ENCODE assay signal across 2 cellular contexts in the genomic region with DNA sequence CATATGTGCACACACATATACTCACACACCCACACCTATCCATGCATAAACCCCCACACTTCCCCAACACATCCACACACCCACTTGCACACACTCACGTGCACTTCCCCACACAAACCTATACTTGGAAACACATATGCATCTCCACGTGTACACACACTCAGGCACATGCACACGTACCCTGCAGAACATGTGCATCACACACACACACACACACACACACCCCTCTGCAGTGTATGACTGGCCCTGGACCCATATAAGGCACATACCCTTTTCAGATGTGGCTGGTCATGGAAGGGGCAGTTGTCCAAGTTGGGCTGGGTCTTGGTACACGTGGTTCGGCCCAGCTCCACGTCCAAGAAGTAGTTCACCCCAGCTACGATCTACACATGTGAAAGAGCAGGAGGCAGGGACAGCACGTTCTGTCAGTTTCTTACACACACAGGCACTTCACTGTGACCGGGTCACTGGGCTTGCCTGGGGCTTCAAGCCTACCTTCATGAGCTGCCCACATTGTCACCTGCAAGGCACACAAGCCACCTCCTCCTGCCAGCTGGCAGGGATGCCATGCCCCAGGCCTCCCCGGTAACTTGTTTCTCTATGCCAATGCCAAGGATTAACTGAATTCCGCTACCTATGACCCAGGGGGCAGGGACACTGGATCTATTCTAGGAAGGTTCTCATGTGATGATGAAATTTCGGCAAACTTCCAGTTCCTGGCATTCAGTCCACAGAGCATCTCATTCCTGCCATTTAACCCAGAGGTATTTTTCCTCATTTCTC.
A peak's percentile ranks its signal among the peaks of the same experiment; 100 is the strongest.
TF ChIP-seq lines count a peak whose summit lies in the region.

No MANE protein-coding gene starts in this region.

TF ChIP-seq in H1, 55 proteins besides CTCF, POLR2A, EP300 and RAD21 (continues in another document):
- TF ChIP-seq, protein P1, sequence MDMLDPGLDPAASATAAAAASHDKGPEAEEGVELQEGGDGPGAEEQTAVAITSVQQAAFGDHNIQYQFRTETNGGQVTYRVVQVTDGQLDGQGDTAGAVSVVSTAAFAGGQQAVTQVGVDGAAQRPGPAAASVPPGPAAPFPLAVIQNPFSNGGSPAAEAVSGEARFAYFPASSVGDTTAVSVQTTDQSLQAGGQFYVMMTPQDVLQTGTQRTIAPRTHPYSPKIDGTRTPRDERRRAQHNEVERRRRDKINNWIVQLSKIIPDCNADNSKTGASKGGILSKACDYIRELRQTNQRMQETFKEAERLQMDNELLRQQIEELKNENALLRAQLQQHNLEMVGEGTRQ (IDR thresholded peaks at IDR 0.05; ENCODE audit: low read length), result no peak
- TF ChIP-seq SUZ12 (IDR thresholded peaks at IDR 0.05; ENCODE audit: low read length) (no peak), SP2 (IDR thresholded peaks at IDR 0.05; ENCODE audit: low read length) (no peak), JUN (IDR thresholded peaks at IDR 0.05; ENCODE audit: low read depth, low read length) (no peak), TEAD4 (IDR thresholded peaks at IDR 0.05; ENCODE audit: low read depth, low read length) (no peak), KDM4A (IDR thresholded peaks at IDR 0.05; ENCODE audit: low read depth, low read length, severe bottlenecking) (no peak), RBBP5 (IDR thresholded peaks at IDR 0.05; ENCODE audit: borderline replicate concordance, low read depth, low read length) (no peak), CEBPB (IDR thresholded peaks at IDR 0.05; ENCODE audit: low read depth, low read length) (no peak), ASH2L (IDR thresholded peaks at IDR 0.05; ENCODE audit: low read length) (no peak), NANOG (IDR thresholded peaks at IDR 0.05; ENCODE audit: insufficient read depth, low read depth, low read length, poor library complexity, severe bottlenecking) (no peak), SAP30 (IDR thresholded peaks at IDR 0.05; ENCODE audit: insufficient read depth, insufficient replicate concordance, low read length) (no peak)
- TF ChIP-seq, protein P2, sequence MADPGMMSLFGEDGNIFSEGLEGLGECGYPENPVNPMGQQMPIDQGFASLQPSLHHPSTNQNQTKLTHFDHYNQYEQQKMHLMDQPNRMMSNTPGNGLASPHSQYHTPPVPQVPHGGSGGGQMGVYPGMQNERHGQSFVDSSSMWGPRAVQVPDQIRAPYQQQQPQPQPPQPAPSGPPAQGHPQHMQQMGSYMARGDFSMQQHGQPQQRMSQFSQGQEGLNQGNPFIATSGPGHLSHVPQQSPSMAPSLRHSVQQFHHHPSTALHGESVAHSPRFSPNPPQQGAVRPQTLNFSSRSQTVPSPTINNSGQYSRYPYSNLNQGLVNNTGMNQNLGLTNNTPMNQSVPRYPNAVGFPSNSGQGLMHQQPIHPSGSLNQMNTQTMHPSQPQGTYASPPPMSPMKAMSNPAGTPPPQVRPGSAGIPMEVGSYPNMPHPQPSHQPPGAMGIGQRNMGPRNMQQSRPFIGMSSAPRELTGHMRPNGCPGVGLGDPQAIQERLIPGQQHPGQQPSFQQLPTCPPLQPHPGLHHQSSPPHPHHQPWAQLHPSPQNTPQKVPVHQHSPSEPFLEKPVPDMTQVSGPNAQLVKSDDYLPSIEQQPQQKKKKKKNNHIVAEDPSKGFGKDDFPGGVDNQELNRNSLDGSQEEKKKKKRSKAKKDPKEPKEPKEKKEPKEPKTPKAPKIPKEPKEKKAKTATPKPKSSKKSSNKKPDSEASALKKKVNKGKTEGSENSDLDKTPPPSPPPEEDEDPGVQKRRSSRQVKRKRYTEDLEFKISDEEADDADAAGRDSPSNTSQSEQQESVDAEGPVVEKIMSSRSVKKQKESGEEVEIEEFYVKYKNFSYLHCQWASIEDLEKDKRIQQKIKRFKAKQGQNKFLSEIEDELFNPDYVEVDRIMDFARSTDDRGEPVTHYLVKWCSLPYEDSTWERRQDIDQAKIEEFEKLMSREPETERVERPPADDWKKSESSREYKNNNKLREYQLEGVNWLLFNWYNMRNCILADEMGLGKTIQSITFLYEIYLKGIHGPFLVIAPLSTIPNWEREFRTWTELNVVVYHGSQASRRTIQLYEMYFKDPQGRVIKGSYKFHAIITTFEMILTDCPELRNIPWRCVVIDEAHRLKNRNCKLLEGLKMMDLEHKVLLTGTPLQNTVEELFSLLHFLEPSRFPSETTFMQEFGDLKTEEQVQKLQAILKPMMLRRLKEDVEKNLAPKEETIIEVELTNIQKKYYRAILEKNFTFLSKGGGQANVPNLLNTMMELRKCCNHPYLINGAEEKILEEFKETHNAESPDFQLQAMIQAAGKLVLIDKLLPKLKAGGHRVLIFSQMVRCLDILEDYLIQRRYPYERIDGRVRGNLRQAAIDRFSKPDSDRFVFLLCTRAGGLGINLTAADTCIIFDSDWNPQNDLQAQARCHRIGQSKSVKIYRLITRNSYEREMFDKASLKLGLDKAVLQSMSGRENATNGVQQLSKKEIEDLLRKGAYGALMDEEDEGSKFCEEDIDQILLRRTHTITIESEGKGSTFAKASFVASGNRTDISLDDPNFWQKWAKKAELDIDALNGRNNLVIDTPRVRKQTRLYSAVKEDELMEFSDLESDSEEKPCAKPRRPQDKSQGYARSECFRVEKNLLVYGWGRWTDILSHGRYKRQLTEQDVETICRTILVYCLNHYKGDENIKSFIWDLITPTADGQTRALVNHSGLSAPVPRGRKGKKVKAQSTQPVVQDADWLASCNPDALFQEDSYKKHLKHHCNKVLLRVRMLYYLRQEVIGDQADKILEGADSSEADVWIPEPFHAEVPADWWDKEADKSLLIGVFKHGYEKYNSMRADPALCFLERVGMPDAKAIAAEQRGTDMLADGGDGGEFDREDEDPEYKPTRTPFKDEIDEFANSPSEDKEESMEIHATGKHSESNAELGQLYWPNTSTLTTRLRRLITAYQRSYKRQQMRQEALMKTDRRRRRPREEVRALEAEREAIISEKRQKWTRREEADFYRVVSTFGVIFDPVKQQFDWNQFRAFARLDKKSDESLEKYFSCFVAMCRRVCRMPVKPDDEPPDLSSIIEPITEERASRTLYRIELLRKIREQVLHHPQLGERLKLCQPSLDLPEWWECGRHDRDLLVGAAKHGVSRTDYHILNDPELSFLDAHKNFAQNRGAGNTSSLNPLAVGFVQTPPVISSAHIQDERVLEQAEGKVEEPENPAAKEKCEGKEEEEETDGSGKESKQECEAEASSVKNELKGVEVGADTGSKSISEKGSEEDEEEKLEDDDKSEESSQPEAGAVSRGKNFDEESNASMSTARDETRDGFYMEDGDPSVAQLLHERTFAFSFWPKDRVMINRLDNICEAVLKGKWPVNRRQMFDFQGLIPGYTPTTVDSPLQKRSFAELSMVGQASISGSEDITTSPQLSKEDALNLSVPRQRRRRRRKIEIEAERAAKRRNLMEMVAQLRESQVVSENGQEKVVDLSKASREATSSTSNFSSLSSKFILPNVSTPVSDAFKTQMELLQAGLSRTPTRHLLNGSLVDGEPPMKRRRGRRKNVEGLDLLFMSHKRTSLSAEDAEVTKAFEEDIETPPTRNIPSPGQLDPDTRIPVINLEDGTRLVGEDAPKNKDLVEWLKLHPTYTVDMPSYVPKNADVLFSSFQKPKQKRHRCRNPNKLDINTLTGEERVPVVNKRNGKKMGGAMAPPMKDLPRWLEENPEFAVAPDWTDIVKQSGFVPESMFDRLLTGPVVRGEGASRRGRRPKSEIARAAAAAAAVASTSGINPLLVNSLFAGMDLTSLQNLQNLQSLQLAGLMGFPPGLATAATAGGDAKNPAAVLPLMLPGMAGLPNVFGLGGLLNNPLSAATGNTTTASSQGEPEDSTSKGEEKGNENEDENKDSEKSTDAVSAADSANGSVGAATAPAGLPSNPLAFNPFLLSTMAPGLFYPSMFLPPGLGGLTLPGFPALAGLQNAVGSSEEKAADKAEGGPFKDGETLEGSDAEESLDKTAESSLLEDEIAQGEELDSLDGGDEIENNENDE (IDR thresholded peaks at IDR 0.05; ENCODE audit: insufficient replicate concordance, low read length), result no peak
- TF ChIP-seq, protein P3, sequence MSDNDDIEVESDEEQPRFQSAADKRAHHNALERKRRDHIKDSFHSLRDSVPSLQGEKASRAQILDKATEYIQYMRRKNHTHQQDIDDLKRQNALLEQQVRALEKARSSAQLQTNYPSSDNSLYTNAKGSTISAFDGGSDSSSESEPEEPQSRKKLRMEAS (IDR thresholded peaks at IDR 0.05), result no peak

TF ChIP-seq in HepG2, 621 proteins besides CTCF, POLR2A, EP300 and RAD21 (continues in another document):
- TF ChIP-seq FOXK2 (IDR thresholded peaks at IDR 0.05) (no peak), ZKSCAN8 (CRISPR knock-in tag; IDR thresholded peaks at IDR 0.05; ENCODE audit: borderline replicate concordance) (no peak), SP2 (CRISPR knock-in tag; IDR thresholded peaks at IDR 0.05) (no peak), SOX6 (IDR thresholded peaks at IDR 0.05) (no peak), SOX6 (CRISPR knock-in tag; IDR thresholded peaks at IDR 0.05) (no peak; the same call in 1 of the 2 replicates), ZNF496 (CRISPR knock-in tag; IDR thresholded peaks at IDR 0.05; ENCODE audit: insufficient replicate concordance) (no peak), ZNF124 (CRISPR knock-in tag; IDR thresholded peaks at IDR 0.05) (no peak), SRY (CRISPR knock-in tag; IDR thresholded peaks at IDR 0.05) (no peak), ZNF260 (CRISPR knock-in tag; IDR thresholded peaks at IDR 0.05; ENCODE audit: borderline replicate concordance, low read depth) (no peak), ZNF335 (CRISPR knock-in tag; IDR thresholded peaks at IDR 0.05) (no peak), ZNF577 (CRISPR knock-in tag; IDR thresholded peaks at IDR 0.05; ENCODE audit: borderline replicate concordance, low read depth) (no peak), KAT7 (CRISPR knock-in tag; IDR thresholded peaks at IDR 0.05; ENCODE audit: borderline replicate concordance) (no peak), ZNF614 (CRISPR knock-in tag; IDR thresholded peaks at IDR 0.05; ENCODE audit: borderline replicate concordance) (no peak), ZNF343 (CRISPR knock-in tag; IDR thresholded peaks at IDR 0.05) (no peak), ZBTB7A (CRISPR knock-in tag; IDR thresholded peaks at IDR 0.05) (0 out of 2 replicates have a peak, but pooled peaks have one; percentile 14), CHCHD3 (CRISPR knock-in tag; IDR thresholded peaks at IDR 0.05) (no peak), RORA (CRISPR knock-in tag; IDR thresholded peaks at IDR 0.05) (no peak), ZNF20 (CRISPR knock-in tag; IDR thresholded peaks at IDR 0.05) (no peak), HNRNPUL1 (IDR thresholded peaks at IDR 0.05; ENCODE audit: low read depth, low read length) (no peak)
- TF ChIP-seq, protein P4, sequence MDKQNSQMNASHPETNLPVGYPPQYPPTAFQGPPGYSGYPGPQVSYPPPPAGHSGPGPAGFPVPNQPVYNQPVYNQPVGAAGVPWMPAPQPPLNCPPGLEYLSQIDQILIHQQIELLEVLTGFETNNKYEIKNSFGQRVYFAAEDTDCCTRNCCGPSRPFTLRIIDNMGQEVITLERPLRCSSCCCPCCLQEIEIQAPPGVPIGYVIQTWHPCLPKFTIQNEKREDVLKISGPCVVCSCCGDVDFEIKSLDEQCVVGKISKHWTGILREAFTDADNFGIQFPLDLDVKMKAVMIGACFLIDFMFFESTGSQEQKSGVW (CRISPR knock-in tag; IDR thresholded peaks at IDR 0.05; ENCODE audit: borderline replicate concordance), result no peak
- TF ChIP-seq, protein P5, sequence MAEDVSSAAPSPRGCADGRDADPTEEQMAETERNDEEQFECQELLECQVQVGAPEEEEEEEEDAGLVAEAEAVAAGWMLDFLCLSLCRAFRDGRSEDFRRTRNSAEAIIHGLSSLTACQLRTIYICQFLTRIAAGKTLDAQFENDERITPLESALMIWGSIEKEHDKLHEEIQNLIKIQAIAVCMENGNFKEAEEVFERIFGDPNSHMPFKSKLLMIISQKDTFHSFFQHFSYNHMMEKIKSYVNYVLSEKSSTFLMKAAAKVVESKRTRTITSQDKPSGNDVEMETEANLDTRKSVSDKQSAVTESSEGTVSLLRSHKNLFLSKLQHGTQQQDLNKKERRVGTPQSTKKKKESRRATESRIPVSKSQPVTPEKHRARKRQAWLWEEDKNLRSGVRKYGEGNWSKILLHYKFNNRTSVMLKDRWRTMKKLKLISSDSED (CRISPR knock-in tag; IDR thresholded peaks at IDR 0.05), result no peak
- TF ChIP-seq, protein P6, sequence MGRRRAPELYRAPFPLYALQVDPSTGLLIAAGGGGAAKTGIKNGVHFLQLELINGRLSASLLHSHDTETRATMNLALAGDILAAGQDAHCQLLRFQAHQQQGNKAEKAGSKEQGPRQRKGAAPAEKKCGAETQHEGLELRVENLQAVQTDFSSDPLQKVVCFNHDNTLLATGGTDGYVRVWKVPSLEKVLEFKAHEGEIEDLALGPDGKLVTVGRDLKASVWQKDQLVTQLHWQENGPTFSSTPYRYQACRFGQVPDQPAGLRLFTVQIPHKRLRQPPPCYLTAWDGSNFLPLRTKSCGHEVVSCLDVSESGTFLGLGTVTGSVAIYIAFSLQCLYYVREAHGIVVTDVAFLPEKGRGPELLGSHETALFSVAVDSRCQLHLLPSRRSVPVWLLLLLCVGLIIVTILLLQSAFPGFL (CRISPR knock-in tag; IDR thresholded peaks at IDR 0.05), result no peak
- TF ChIP-seq, protein P7, sequence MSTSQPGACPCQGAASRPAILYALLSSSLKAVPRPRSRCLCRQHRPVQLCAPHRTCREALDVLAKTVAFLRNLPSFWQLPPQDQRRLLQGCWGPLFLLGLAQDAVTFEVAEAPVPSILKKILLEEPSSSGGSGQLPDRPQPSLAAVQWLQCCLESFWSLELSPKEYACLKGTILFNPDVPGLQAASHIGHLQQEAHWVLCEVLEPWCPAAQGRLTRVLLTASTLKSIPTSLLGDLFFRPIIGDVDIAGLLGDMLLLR (CRISPR knock-in tag; IDR thresholded peaks at IDR 0.05), result no peak
- TF ChIP-seq, protein P8, sequence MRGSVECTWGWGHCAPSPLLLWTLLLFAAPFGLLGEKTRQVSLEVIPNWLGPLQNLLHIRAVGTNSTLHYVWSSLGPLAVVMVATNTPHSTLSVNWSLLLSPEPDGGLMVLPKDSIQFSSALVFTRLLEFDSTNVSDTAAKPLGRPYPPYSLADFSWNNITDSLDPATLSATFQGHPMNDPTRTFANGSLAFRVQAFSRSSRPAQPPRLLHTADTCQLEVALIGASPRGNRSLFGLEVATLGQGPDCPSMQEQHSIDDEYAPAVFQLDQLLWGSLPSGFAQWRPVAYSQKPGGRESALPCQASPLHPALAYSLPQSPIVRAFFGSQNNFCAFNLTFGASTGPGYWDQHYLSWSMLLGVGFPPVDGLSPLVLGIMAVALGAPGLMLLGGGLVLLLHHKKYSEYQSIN (CRISPR knock-in tag; IDR thresholded peaks at IDR 0.05; ENCODE audit: borderline replicate concordance), result no peak
- TF ChIP-seq, protein P9, sequence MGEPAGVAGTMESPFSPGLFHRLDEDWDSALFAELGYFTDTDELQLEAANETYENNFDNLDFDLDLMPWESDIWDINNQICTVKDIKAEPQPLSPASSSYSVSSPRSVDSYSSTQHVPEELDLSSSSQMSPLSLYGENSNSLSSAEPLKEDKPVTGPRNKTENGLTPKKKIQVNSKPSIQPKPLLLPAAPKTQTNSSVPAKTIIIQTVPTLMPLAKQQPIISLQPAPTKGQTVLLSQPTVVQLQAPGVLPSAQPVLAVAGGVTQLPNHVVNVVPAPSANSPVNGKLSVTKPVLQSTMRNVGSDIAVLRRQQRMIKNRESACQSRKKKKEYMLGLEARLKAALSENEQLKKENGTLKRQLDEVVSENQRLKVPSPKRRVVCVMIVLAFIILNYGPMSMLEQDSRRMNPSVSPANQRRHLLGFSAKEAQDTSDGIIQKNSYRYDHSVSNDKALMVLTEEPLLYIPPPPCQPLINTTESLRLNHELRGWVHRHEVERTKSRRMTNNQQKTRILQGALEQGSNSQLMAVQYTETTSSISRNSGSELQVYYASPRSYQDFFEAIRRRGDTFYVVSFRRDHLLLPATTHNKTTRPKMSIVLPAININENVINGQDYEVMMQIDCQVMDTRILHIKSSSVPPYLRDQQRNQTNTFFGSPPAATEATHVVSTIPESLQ (CRISPR knock-in tag; conservative IDR thresholded peaks at IDR 0.05), result no peak
